1 cellular context compared by ENCODE assay signal in genomic region chr14:75982724-75983358, GRCh38.
TF ChIP-seq lines count a peak whose summit lies in the region.

No MANE protein-coding gene starts in this region.

TF ChIP-seq in H1, 55 proteins besides CTCF, POLR2A, EP300 and RAD21 (continued from another document):
- TF ChIP-seq ZNF274 (IDR thresholded peaks at IDR 0.05; ENCODE audit: borderline replicate concordance, extremely low read depth, low read length) (no peak), GTF2F1 (IDR thresholded peaks at IDR 0.05; ENCODE audit: borderline replicate concordance, low read depth, low read length) (no peak), YY1 (IDR thresholded peaks at IDR 0.05; ENCODE audit: low read depth, low read length) (no peak), BRCA1 (IDR thresholded peaks at IDR 0.05; ENCODE audit: low read depth, low read length) (no peak), SRF (IDR thresholded peaks at IDR 0.05; ENCODE audit: low read depth, low read length) (no peak), TAF7 (optimal IDR thresholded peaks at IDR 0.05; ENCODE audit: borderline replicate concordance, low read depth, low read length) (no peak), MAX (IDR thresholded peaks at IDR 0.05) (peak; percentile 80), RFX5 (IDR thresholded peaks at IDR 0.05; ENCODE audit: borderline replicate concordance, low read depth, low read length) (no peak), BCL11A (IDR thresholded peaks at IDR 0.05; ENCODE audit: low read depth in 2 of 2, low read length in 2 of 2) (no peak), NRF1 (IDR thresholded peaks at IDR 0.05; ENCODE audit: low read depth, low read length) (no peak), EZH2 (IDR thresholded peaks at IDR 0.05; ENCODE audit: low read depth, low read length, severe bottlenecking) (no peak), JUN (IDR thresholded peaks at IDR 0.05; ENCODE audit: low read depth, low read length) (no peak), RNF2 (IDR thresholded peaks at IDR 0.05; ENCODE audit: borderline replicate concordance, low read depth, low read length, missing control alignments, poor library complexity, severe bottlenecking) (no peak), NANOG (IDR thresholded peaks at IDR 0.05; ENCODE audit: insufficient read depth, low read depth, low read length, poor library complexity, severe bottlenecking) (no peak), FOSL1 (IDR thresholded peaks at IDR 0.05; ENCODE audit: insufficient read depth, low read depth, low read length) (no peak), SIN3A (conservative IDR thresholded peaks at IDR 0.05 in 1 of 2, IDR thresholded peaks at IDR 0.05 in 1 of 2; ENCODE audit: low read depth in 1 of 2, low read length in 2 of 2) (no peak), SAP30 (IDR thresholded peaks at IDR 0.05; ENCODE audit: insufficient read depth, insufficient replicate concordance, low read length) (peak; percentile 39), HDAC6 (IDR thresholded peaks at IDR 0.05; ENCODE audit: low read depth, low read length) (no peak), CHD1 (IDR thresholded peaks at IDR 0.05; ENCODE audit: low read depth, low read length) (no peak), EGR1 (IDR thresholded peaks at IDR 0.05; ENCODE audit: borderline replicate concordance, low read depth, low read length) (no peak), KDM4A (IDR thresholded peaks at IDR 0.05; ENCODE audit: low read depth, low read length, severe bottlenecking) (peak; percentile 86), TBP (IDR thresholded peaks at IDR 0.05; ENCODE audit: low read depth, low read length) (no peak), TAF1 (IDR thresholded peaks at IDR 0.05; ENCODE audit: low read depth, low read length) (no peak), SIRT6 (IDR thresholded peaks at IDR 0.05; ENCODE audit: low read length) (no peak), RBBP5 (IDR thresholded peaks at IDR 0.05; ENCODE audit: borderline replicate concordance, low read depth, low read length) (0 out of 2 replicates have a peak, but pooled peaks have one; percentile 49), CBX5 (IDR thresholded peaks at IDR 0.05; ENCODE audit: low read depth, low read length) (no peak), ASH2L (IDR thresholded peaks at IDR 0.05; ENCODE audit: low read length) (peak; percentile 84), JUND (IDR thresholded peaks at IDR 0.05; ENCODE audit: low read length) (no peak)
- TF ChIP-seq, protein P1, sequence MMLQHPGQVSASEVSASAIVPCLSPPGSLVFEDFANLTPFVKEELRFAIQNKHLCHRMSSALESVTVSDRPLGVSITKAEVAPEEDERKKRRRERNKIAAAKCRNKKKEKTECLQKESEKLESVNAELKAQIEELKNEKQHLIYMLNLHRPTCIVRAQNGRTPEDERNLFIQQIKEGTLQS (IDR thresholded peaks at IDR 0.05; ENCODE audit: insufficient read depth, low read depth, low read length) = no peak
- TF ChIP-seq, protein P2, sequence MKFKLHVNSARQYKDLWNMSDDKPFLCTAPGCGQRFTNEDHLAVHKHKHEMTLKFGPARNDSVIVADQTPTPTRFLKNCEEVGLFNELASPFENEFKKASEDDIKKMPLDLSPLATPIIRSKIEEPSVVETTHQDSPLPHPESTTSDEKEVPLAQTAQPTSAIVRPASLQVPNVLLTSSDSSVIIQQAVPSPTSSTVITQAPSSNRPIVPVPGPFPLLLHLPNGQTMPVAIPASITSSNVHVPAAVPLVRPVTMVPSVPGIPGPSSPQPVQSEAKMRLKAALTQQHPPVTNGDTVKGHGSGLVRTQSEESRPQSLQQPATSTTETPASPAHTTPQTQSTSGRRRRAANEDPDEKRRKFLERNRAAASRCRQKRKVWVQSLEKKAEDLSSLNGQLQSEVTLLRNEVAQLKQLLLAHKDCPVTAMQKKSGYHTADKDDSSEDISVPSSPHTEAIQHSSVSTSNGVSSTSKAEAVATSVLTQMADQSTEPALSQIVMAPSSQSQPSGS (IDR thresholded peaks at IDR 0.05; ENCODE audit: low read length) = no peak
